In the genomic region with DNA sequence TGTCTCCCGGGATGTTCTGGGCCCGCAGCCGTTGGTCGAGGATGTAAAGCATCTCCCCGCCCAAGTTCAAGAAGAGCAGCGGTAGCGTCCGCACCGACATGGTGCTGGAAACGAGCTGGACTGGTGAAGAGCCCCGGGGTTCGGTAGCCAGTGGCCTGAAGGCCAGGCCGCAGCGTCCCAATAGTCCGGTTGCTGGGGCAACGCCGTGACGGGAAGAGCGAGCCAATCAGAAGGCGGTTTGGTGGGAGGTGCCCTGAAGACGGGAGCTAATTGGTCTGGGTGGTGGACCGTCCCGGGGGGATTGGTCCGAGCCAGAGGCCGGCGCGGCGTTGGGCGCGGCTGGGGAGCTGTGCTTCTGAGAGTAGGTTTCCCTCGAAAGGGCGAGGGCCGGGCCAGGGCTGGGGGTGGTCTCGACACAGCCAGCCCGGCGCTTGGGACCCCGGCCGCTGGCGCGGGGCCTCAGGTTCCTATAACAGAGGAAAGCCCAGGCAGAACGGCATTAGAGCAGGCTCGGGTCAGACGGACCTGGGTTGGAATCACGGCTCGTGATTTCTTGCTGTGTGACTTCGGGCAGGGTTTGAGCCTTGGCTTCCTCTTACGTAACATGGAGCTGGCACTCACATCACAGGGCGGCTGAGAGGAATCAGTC, we compare ENCODE assay signal across 1 cellular context.
A peak's percentile ranks its signal among the peaks of the same experiment; 100 is the strongest.
TF ChIP-seq lines count a peak whose summit lies in the region.

TSS of gene OSCP1 (minus strand) at position 182 of the 649 bp plus-strand sequence. CDS start at position 100, 82 bp downstream.

TF ChIP-seq in HepG2, 621 proteins besides CTCF, POLR2A, EP300 and RAD21 (continued from another document and continues in another):
- peak; percentile 99 for TF ChIP-seq ZNF687 (CRISPR knock-in tag; IDR thresholded peaks at IDR 0.05)
- peak; percentile 52; the same call in 1 of the 2 replicates for TF ChIP-seq SNAI1 (CRISPR knock-in tag; IDR thresholded peaks at IDR 0.05; ENCODE audit: borderline replicate concordance)
- TF ChIP-seq, protein P1, sequence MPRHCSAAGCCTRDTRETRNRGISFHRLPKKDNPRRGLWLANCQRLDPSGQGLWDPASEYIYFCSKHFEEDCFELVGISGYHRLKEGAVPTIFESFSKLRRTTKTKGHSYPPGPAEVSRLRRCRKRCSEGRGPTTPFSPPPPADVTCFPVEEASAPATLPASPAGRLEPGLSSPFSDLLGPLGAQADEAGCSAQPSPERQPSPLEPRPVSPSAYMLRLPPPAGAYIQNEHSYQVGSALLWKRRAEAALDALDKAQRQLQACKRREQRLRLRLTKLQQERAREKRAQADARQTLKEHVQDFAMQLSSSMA (CRISPR knock-in tag; IDR thresholded peaks at IDR 0.05), result peak; percentile 56; the same call in 1 of the 2 replicates
- TF ChIP-seq, protein P2, sequence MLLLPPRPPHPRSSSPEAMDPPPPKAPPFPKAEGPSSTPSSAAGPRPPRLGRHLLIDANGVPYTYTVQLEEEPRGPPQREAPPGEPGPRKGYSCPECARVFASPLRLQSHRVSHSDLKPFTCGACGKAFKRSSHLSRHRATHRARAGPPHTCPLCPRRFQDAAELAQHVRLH (CRISPR knock-in tag; IDR thresholded peaks at IDR 0.05; ENCODE audit: borderline replicate concordance, low read depth), result peak; percentile 75; the same call in 1 of the 2 replicates
- no peak for TF ChIP-seq MIER3 (CRISPR knock-in tag; IDR thresholded peaks at IDR 0.05; ENCODE audit: borderline replicate concordance)
- peak; percentile 32; the same call in 1 of the 2 replicates for TF ChIP-seq MYC (CRISPR knock-in tag; IDR thresholded peaks at IDR 0.05; ENCODE audit: borderline replicate concordance)
- peak; percentile 70; the same call in 1 of the 2 replicates for TF ChIP-seq ZNF605 (CRISPR knock-in tag; IDR thresholded peaks at IDR 0.05)
- no peak for TF ChIP-seq CHD4 (IDR thresholded peaks at IDR 0.05; ENCODE audit: borderline replicate concordance, low read length)
- no peak for TF ChIP-seq CBFB (CRISPR knock-in tag; IDR thresholded peaks at IDR 0.05)
- no peak for TF ChIP-seq ZNF512 (CRISPR knock-in tag; IDR thresholded peaks at IDR 0.05)
- no peak for TF ChIP-seq ZKSCAN8 (CRISPR knock-in tag; IDR thresholded peaks at IDR 0.05; ENCODE audit: borderline replicate concordance)
- peak; percentile 54 for TF ChIP-seq POLR2AphosphoS5 (IDR thresholded peaks at IDR 0.05; ENCODE audit: low read depth, low read length)
- TF ChIP-seq, protein P3, sequence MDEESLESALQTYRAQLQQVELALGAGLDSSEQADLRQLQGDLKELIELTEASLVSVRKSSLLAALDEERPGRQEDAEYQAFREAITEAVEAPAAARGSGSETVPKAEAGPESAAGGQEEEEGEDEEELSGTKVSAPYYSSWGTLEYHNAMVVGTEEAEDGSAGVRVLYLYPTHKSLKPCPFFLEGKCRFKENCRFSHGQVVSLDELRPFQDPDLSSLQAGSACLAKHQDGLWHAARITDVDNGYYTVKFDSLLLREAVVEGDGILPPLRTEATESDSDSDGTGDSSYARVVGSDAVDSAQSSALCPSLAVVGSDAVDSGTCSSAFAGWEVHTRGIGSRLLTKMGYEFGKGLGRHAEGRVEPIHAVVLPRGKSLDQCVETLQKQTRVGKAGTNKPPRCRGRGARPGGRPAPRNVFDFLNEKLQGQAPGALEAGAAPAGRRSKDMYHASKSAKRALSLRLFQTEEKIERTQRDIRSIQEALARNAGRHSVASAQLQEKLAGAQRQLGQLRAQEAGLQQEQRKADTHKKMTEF (CRISPR knock-in tag; IDR thresholded peaks at IDR 0.05), result peak; percentile 72; the same call in 1 of the 2 replicates
- TF ChIP-seq, protein P4, sequence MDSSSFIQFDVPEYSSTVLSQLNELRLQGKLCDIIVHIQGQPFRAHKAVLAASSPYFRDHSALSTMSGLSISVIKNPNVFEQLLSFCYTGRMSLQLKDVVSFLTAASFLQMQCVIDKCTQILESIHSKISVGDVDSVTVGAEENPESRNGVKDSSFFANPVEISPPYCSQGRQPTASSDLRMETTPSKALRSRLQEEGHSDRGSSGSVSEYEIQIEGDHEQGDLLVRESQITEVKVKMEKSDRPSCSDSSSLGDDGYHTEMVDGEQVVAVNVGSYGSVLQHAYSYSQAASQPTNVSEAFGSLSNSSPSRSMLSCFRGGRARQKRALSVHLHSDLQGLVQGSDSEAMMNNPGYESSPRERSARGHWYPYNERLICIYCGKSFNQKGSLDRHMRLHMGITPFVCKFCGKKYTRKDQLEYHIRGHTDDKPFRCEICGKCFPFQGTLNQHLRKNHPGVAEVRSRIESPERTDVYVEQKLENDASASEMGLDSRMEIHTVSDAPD (CRISPR knock-in tag; IDR thresholded peaks at IDR 0.05), result no peak
- TF ChIP-seq, protein P5, sequence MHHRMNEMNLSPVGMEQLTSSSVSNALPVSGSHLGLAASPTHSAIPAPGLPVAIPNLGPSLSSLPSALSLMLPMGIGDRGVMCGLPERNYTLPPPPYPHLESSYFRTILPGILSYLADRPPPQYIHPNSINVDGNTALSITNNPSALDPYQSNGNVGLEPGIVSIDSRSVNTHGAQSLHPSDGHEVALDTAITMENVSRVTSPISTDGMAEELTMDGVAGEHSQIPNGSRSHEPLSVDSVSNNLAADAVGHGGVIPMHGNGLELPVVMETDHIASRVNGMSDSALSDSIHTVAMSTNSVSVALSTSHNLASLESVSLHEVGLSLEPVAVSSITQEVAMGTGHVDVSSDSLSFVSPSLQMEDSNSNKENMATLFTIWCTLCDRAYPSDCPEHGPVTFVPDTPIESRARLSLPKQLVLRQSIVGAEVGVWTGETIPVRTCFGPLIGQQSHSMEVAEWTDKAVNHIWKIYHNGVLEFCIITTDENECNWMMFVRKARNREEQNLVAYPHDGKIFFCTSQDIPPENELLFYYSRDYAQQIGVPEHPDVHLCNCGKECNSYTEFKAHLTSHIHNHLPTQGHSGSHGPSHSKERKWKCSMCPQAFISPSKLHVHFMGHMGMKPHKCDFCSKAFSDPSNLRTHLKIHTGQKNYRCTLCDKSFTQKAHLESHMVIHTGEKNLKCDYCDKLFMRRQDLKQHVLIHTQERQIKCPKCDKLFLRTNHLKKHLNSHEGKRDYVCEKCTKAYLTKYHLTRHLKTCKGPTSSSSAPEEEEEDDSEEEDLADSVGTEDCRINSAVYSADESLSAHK (CRISPR knock-in tag; IDR thresholded peaks at IDR 0.05; ENCODE audit: borderline replicate concordance), result no peak
- TF ChIP-seq, protein P6, sequence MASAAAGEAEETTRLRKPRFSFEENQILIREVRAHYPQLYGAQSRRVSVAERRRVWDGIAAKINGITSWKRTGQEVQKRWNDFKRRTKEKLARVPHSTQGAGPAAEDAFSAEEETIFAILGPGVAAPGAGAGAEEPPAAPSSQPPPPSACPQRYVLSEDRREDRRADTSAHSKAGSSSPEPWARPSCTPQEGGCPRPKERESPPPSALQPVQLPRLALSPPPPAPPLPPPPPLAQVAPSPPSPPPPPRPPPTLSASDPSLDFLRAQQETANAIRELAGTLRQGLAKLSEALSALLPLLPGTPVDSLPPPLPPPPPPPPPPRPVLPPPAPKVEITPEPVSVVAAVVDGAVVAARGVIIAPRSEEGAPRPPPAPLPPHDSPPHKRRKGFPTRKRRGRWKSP (CRISPR knock-in tag; IDR thresholded peaks at IDR 0.05), result 0 out of 2 replicates have a peak, but pooled peaks have one; percentile 47
- no peak for TF ChIP-seq ZNF234 (CRISPR knock-in tag; conservative IDR thresholded peaks at IDR 0.05)
- 0 out of 2 replicates have a peak, but pooled peaks have one; percentile 57 for TF ChIP-seq ZMYM2 (CRISPR knock-in tag; IDR thresholded peaks at IDR 0.05)
- no peak for TF ChIP-seq ZNF496 (CRISPR knock-in tag; IDR thresholded peaks at IDR 0.05; ENCODE audit: insufficient replicate concordance)
- TF ChIP-seq ZNF629 (CRISPR knock-in tag; conservative IDR thresholded peaks at IDR 0.05), result no peak
- peak; percentile 66 for TF ChIP-seq ERF (CRISPR knock-in tag; IDR thresholded peaks at IDR 0.05)
- no peak for TF ChIP-seq FOXM1 (CRISPR knock-in tag; IDR thresholded peaks at IDR 0.05)
- peak; percentile 69; the same call in 1 of the 2 replicates for TF ChIP-seq ZFYVE20 (CRISPR knock-in tag; IDR thresholded peaks at IDR 0.05; ENCODE audit: borderline replicate concordance, low read depth)
- no peak for TF ChIP-seq ZNF646 (CRISPR knock-in tag; IDR thresholded peaks at IDR 0.05)
- TF ChIP-seq KLF11 (CRISPR knock-in tag; IDR thresholded peaks at IDR 0.05), result peak; percentile 58; the same call in 1 of the 2 replicates
- no peak for TF ChIP-seq TCF7 (IDR thresholded peaks at IDR 0.05; ENCODE audit: low read depth)
- peak; percentile 79 for TF ChIP-seq POLR2G (IDR thresholded peaks at IDR 0.05; ENCODE audit: low read depth, low read length)
- TF ChIP-seq, protein P7, sequence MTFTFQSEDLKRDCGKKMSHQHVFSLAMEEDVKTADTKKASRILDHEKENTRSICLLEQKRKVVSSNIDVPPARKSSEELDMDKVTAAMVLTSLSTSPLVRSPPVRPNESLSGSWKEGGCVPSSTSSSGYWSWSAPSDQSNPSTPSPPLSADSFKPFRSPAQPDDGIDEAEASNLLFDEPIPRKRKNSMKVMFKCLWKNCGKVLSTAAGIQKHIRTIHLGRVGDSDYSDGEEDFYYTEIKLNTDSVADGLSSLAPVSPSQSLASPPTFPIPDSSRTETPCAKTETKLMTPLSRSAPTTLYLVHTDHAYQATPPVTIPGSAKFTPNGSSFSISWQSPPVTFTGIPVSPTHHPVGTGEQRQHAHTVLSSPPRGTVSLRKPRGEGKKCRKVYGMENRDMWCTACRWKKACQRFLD (CRISPR knock-in tag; IDR thresholded peaks at IDR 0.05; ENCODE audit: borderline replicate concordance), result peak; percentile 84; the same call in 1 of the 2 replicates
